In the genomic region with DNA sequence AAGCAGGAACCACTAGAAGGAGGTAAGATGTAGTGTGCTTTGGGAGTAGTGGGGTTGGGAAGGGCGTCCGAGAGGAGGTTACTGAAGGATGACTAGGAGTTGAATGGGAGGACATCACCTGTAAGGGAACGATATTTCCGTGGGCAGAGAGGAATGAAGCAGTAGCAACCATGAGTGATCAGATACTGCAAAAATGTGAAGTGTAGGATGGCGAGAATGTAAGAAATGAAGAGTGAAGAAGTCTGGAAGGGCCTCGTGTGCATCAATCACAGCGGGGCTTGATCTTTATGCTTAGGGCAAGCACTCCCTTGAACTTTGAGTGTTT, we compare ENCODE assay signal across 8 cellular contexts. TPM values are rescaled to one million over a fixed set of nuclear protein-coding genes. Genes with fewer than 3 reads are reported as not detected.
DNase-seq lines count a peak whose midpoint lies in the region; ATAC-seq and TF ChIP-seq lines count a peak whose summit lies in the region.

No MANE protein-coding gene starts in this region.

- H3K27ac ChIP-seq in brain microvascular endothelial cell: peak overlapping the region; percentile 54
- peak overlapping the region; percentile 65 for H3K27ac ChIP-seq in mesodermal cell (ENCODE audit: low read depth, low read length, severe bottlenecking)

- in situ Hi-C loops in brain microvascular endothelial cell (cut with HindIII; ENCODE audit: low pct_ligation_motif_present, low sequenced_read_pairs): no loop called here

- 0 to 1% methylated on average over 7 of the region's 7 CpGs for WGBS in mesodermal cell (ENCODE audit: insufficient coverage in 2 of 2), 2 experiments

- H3K9me3 ChIP-seq in mesodermal cell (ENCODE audit: control insufficient read depth, low read length): peaks cover 14% of the 10 kb centered on the region

- ATAC-seq in HG02973 (IDR thresholded peaks at IDR 0.05; ENCODE audit: unreplicated experiment): peak; percentile 0
- ATAC-seq in HG03097 (IDR thresholded peaks at IDR 0.05; ENCODE audit: low FRiP score, unreplicated experiment): no peak

- TF ChIP-seq CTCF in AG10803 (conservative IDR thresholded peaks at IDR 0.05; ENCODE audit: low read length) (no peak), brain microvascular endothelial cell (IDR thresholded peaks at IDR 0.05; ENCODE audit: low read depth, low read length, missing control alignments) (no peak)

- DNase-seq in AG10803 (ENCODE audit: low read depth) (peak; percentile 28), brain microvascular endothelial cell (peak; percentile 12), NCI-H2227 treated with DMSO at 0.1 percent for 48 hours (lab: John Stamatoyannopoulos, UW) (no peak), NCI-H1930 (lab: John Stamatoyannopoulos, UW) (no peak), SKM-1 treated with dmso at 0.1 percent for 144 hours (lab: John Stamatoyannopoulos, UW; ENCODE audit: unreplicated experiment) (no peak)

- H3K36me3 ChIP-seq in brain microvascular endothelial cell (replicated peaks): peaks cover 2% of the 10 kb centered on the region
- H3K36me3 ChIP-seq in mesodermal cell (ENCODE audit: control insufficient read depth, insufficient read depth, low read length): peaks cover 45% of the 10 kb centered on the region

- peaks cover 4% of the 10 kb centered on the region for H3K4me1 ChIP-seq in mesodermal cell (ENCODE audit: control insufficient read depth, insufficient read depth, low read length, poor library complexity, severe bottlenecking)

- no peaks in the 10 kb centered on the region for H3K27me3 ChIP-seq in brain microvascular endothelial cell (replicated peaks)

- H3K4me3 ChIP-seq in AG10803 (ENCODE audit: low read length) (peak overlapping the region; percentile 95), brain microvascular endothelial cell (ENCODE audit: low read depth, low read length) (peak overlapping the region; percentile 97), mesodermal cell (ENCODE audit: extremely low read depth, insufficient read depth, low read length, poor library complexity, severe bottlenecking) (peak overlapping the region; percentile 69)

RNA-seq across cellular contexts. Expression of gene MSMO1, which starts 0.6 kb away (rescaled TPM):
- polyA plus RNA-seq in mesodermal cell (2013, experiment 1 of 2): 310 TPM
- polyA plus RNA-seq in mesodermal cell (2013, experiment 2 of 2): 298 TPM

RNA-seq across cellular contexts. Expression of gene CPE, which starts 50.7 kb away (rescaled TPM):
- 40.8 TPM for polyA plus RNA-seq in mesodermal cell (2013, experiment 1 of 2)
- 42.3 TPM for polyA plus RNA-seq in mesodermal cell (2013, experiment 2 of 2)

Comparison
In these comparisons a context has a peak if more than half of its experiments do, and no peak if none do; other contexts are left out.
1. DNase-seq: peak in AG10803 (single experiment) and brain microvascular endothelial cell (single experiment); none in NCI-H2227 treated with DMSO at 0.1 percent for 48 hours (single experiment), NCI-H1930 (0 of 2) and SKM-1 treated with dmso at 0.1 percent for 144 hours (single experiment).
2. Peak in every context shown above with its lines, with median percentiles within 50 percentile points of each other: H3K4me3 ChIP-seq.